Comparison of ENCODE assay signal across 26 cellular contexts in genomic region chr10:85606401-85606800, GRCh38.
"Had no signal": no experiment of that assay in that cellular context is flagged by ENCODE, and none has a peak within 500 bp of the region (broad histone marks: within the 10 kb centered on the region; RNA-seq: fewer than 3 reads in every experiment).

No MANE protein-coding gene starts in this region.

- H3K9ac ChIP-seq: SK-N-SH had no signal

- DNase-seq: activated CD4-positive, alpha-beta T cell treated with anti-CD3 and anti-CD28 coated beads, Interleukin-2, amount 50 U/mL, for 1 hour; activated CD4-positive, CD25-positive, alpha-beta regulatory T cell; activated CD8-positive, alpha-beta memory T cell treated with anti-CD3 and anti-CD28 coated beads, Interleukin-2, amount 10 ng/mL, durations not matched to agents 7 days and 5 days; activated CD8-positive, alpha-beta T cell treated with anti-CD3 and anti-CD28 coated beads, Interleukin-2, amount 10 ng/mL, durations not matched to agents 7 days and 5 days; activated effector memory CD4-positive, alpha-beta T cell treated with anti-CD3 and anti-CD28 coated beads, Interleukin-2, amount 50 U/mL, for 16 hours; activated naive CD4-positive, alpha-beta T cell treated with Interleukin-2 at 50 U/mL for 16 hours; activated naive CD8-positive, alpha-beta T cell treated with anti-CD3 and anti-CD28 coated beads, Interleukin-2, amount 50 U/mL, for 24 hours; activated T-cell treated with anti-CD3 and anti-CD28 coated beads, Interleukin-2, amount 50 U/mL, for 4 hours; amniotic stem cell; body of pancreas; MG63; MV-4-11; NCI-H1092 treated with DMSO at 0.1 percent for 48 hours; NCI-H1417 treated with DMSO at 0.1 percent for 48 hours; NCI-H1694; NCI-H2029; NCI-H2107; NCI-H226; NCI-H510A; SJCRH30; SK-N-SH; T-helper 1 cell had no signal

- H3K27ac Mint-ChIP-seq: activated CD8-positive, alpha-beta memory T cell treated with anti-CD3 and anti-CD28 coated beads, Interleukin-2, amount 10 ng/mL, durations not matched to agents 7 days and 5 days; activated CD8-positive, alpha-beta T cell treated with anti-CD3 and anti-CD28 coated beads, Interleukin-2, amount 10 ng/mL, durations not matched to agents 7 days and 5 days; activated naive CD4-positive, alpha-beta T cell treated with anti-CD3 and anti-CD28 coated beads, Interleukin-2, amount 50 U/mL, for 72 hours; activated naive CD8-positive, alpha-beta T cell treated with anti-CD3 and anti-CD28 coated beads, Interleukin-2, amount 50 U/mL, for 24 hours had no signal

- H3K36me3 ChIP-seq: ascending aorta, MG63, SJCRH30 had no signal

- H3K27me3 Mint-ChIP-seq: activated naive CD8-positive, alpha-beta T cell treated with anti-CD3 and anti-CD28 coated beads, Interleukin-2, amount 50 U/mL, for 24 hours; central memory CD8-positive, alpha-beta T cell had no signal

- H3K27ac ChIP-seq: ascending aorta, body of pancreas, SJCRH30, VCaP had no signal

- H3K9me3 Mint-ChIP-seq: activated naive CD8-positive, alpha-beta T cell treated with anti-CD3 and anti-CD28 coated beads, Interleukin-2, amount 50 U/mL, for 24 hours; central memory CD8-positive, alpha-beta T cell had no signal

- H3K36me3 Mint-ChIP-seq: activated naive CD4-positive, alpha-beta T cell treated with anti-CD3 and anti-CD28 coated beads, Interleukin-2, amount 50 U/mL, for 72 hours had no signal

- H3K4me1 ChIP-seq: ascending aorta, body of pancreas, SJCRH30 had no signal

- H3K4me2 ChIP-seq: SK-N-SH had no signal

- H3K4me3 ChIP-seq: ascending aorta, body of pancreas, MG63, SJCRH30 had no signal

- ATAC-seq: activated CD8-positive, alpha-beta memory T cell treated with anti-CD3 and anti-CD28 coated beads, Interleukin-2, amount 10 ng/mL, durations not matched to agents 7 days and 5 days; activated CD8-positive, alpha-beta T cell treated with anti-CD3 and anti-CD28 coated beads, Interleukin-2, amount 10 ng/mL, durations not matched to agents 7 days and 5 days; activated naive CD4-positive, alpha-beta T cell treated with anti-CD3 and anti-CD28 coated beads, Interleukin-2, amount 50 U/mL, for 72 hours; activated naive CD8-positive, alpha-beta T cell treated with anti-CD3 and anti-CD28 coated beads, Interleukin-2, amount 50 U/mL, for 24 hours; activated T-cell treated with anti-CD3 and anti-CD28 coated beads, Interleukin-2, amount 50 U/mL, for 4 hours; body of pancreas had no signal

- H3K4me3 Mint-ChIP-seq: activated CD8-positive, alpha-beta memory T cell treated with anti-CD3 and anti-CD28 coated beads, Interleukin-2, amount 10 ng/mL, durations not matched to agents 7 days and 5 days; activated CD8-positive, alpha-beta T cell treated with anti-CD3 and anti-CD28 coated beads, Interleukin-2, amount 10 ng/mL, durations not matched to agents 7 days and 5 days; activated naive CD8-positive, alpha-beta T cell treated with anti-CD3 and anti-CD28 coated beads, Interleukin-2, amount 50 U/mL, for 24 hours; activated T-cell treated with anti-CD3 and anti-CD28 coated beads, Interleukin-2, amount 50 U/mL, for 4 hours; central memory CD8-positive, alpha-beta T cell had no signal

- H3K27me3 ChIP-seq: ascending aorta, body of pancreas, MG63, SJCRH30 had no signal

- H3K9me3 ChIP-seq: ascending aorta, body of pancreas, MG63, SJCRH30, SK-N-SH had no signal
